ENCODE assay signal across 28 cellular contexts in the genomic region with DNA sequence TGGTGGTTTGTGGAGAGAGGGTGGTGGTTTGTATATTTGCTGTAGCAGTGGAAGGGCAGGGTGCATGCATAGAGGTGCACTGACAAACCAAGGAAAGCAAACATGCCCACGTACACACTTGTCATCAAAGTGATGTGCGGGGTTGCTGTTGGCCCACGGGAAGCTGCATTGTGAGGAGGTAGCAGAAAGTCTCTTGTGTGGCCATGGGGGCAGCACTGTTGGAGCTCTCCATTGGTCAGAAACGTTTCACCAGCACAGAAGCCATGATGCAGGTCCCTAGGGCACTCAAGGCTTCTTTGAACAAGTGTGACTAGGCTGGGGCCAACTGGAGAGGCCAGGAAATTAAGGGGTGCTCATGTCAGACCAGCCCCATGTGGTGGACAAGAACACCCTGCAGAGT.
DNase-seq lines count a peak whose midpoint lies in the region; ATAC-seq, FAIRE-seq and TF ChIP-seq lines count a peak whose summit lies in the region.
"Had no signal": no experiment of that assay in that cellular context is flagged by ENCODE, and none has a peak within 500 bp of the region (broad histone marks: within the 10 kb centered on the region; RNA-seq: fewer than 3 reads in every experiment).

No MANE protein-coding gene starts in this region.

- H3K36me3 ChIP-seq in HUES48 (ENCODE audit: control insufficient read depth, insufficient read depth, low read length) (no peaks in the 10 kb centered on the region), bronchial epithelial cell (ENCODE audit: control insufficient read depth, insufficient read depth, low read length) (no peaks in the 10 kb centered on the region), endodermal cell (ENCODE audit: control insufficient read depth, insufficient read depth, low read length) (no peaks in the 10 kb centered on the region), spleen (no peaks in the 10 kb centered on the region)
- H3K36me3 ChIP-seq: BLaER1 treated with 17β-estradiol and CSF1 and Interleukin-3, amounts not matched to agents 10 nM and 100 nM had no signal

- H3K27ac ChIP-seq in HUES48 (ENCODE audit: low read depth, low read length): no peak overlapping the region
- no peak overlapping the region for H3K27ac ChIP-seq in endodermal cell (ENCODE audit: low read depth, low read length)
- no peak overlapping the region for H3K27ac ChIP-seq in spleen
- H3K27ac ChIP-seq: 22Rv1; A549; BLaER1 treated with 17β-estradiol and CSF1 and Interleukin-3, amounts not matched to agents 10 nM and 100 nM; C4-2B had no signal

- peak; percentile 62 for FAIRE-seq in bronchial epithelial cell (lab: Jason Lieb, UNC)
- FAIRE-seq: A549, GM12878, GM12892, GM18507, GM19239 had no signal

- H3K27me3 Mint-ChIP-seq in endodermal cell (ENCODE audit: insufficient read depth): no peaks in the 10 kb centered on the region
- peaks cover 0 to 2% of the 10 kb centered on the region in 2 donors for H3K27me3 Mint-ChIP-seq in natural killer cell treated with Interleukin-12 subunit alpha and Interleukin-12 subunit beta and Interleukin-15 and Interleukin-18, amount 100 ng/mL, for 72 hours
- H3K27me3 Mint-ChIP-seq: B cell; CD4-positive, alpha-beta T cell had no signal

- H3K9me3 Mint-ChIP-seq in endodermal cell: peaks cover 91% of the 10 kb centered on the region
- H3K9me3 Mint-ChIP-seq in natural killer cell treated with Interleukin-12 subunit alpha and Interleukin-12 subunit beta and Interleukin-15 and Interleukin-18, amount 100 ng/mL, for 72 hours: peaks cover 18% of the 10 kb centered on the region

- no peak overlapping the region for H3K4me3 Mint-ChIP-seq in endodermal cell
- no peak overlapping the region for H3K4me3 Mint-ChIP-seq in natural killer cell treated with Interleukin-12 subunit alpha and Interleukin-12 subunit beta and Interleukin-15 and Interleukin-18, amount 100 ng/mL, for 72 hours
- H3K4me3 Mint-ChIP-seq: B cell; CD4-positive, alpha-beta T cell; CD8-positive, alpha-beta T cell had no signal

- H3K36me3 Mint-ChIP-seq in endodermal cell (ENCODE audit: low read depth): peaks cover 58% of the 10 kb centered on the region
- H3K36me3 Mint-ChIP-seq in natural killer cell treated with Interleukin-12 subunit alpha and Interleukin-12 subunit beta and Interleukin-15 and Interleukin-18, amount 100 ng/mL, for 72 hours: peaks cover 40% of the 10 kb centered on the region

- DNase-seq in bronchial epithelial cell (ENCODE audit: low read depth) (no peak), endodermal cell (peak; percentile 14), spleen (peak; percentile 46), cortex of kidney (lab: John Stamatoyannopoulos, UW) (no peak)
- no peak for DNase-seq in activated CD8-positive, alpha-beta memory T cell treated with anti-CD3 and anti-CD28 coated beads, Interleukin-2, amount 50 U/mL, for 4 hours
- no peak for DNase-seq in natural killer cell treated with Interleukin-12 subunit alpha and Interleukin-12 subunit beta and Interleukin-15 and Interleukin-18, amount 100 ng/mL, for 72 hours (ENCODE audit: low spot score)
- DNase-seq: AML-193; Caco-2; Calu3; CD4-positive, alpha-beta T cell; CD8-positive, alpha-beta T cell; DMS 273 treated with DMSO at 0.1 percent for 48 hours; DMS153; DMS53; DMS79; DND-41; EL; GDM1 had no signal

- H3K9me3 ChIP-seq in HUES48 (ENCODE audit: control insufficient read depth, insufficient read depth, low read length) (peaks cover 50% of the 10 kb centered on the region), endodermal cell (ENCODE audit: control insufficient read depth, low read length) (peaks cover 20% of the 10 kb centered on the region), spleen (peaks cover 2 to 66% (median 28%) of the 10 kb centered on the region in 8 donors)
- H3K9me3 ChIP-seq: A549, Caco-2 had no signal

- intact Hi-C loops in spleen (cut with DNase I; ENCODE audit: low total_unique reads): no loop called here

- no peak for TF ChIP-seq POLR2A in spleen (IDR thresholded peaks at IDR 0.05)

- H3K27me3 ChIP-seq in HUES48 (ENCODE audit: control insufficient read depth, insufficient read depth, low read length) (no peaks in the 10 kb centered on the region), bronchial epithelial cell (ENCODE audit: control insufficient read depth, insufficient read depth, low read length) (no peaks in the 10 kb centered on the region), endodermal cell (ENCODE audit: control insufficient read depth, insufficient read depth, low read length, poor library complexity, severe bottlenecking) (no peaks in the 10 kb centered on the region), spleen (replicated peaks in 1 of 7) (no peaks in the 10 kb centered on the region)

- H3K9ac ChIP-seq in HUES48 (ENCODE audit: low read depth, low read length): no peak overlapping the region
- H3K9ac ChIP-seq in endodermal cell (ENCODE audit: extremely low read depth, low read length, poor library complexity, severe bottlenecking): no peak overlapping the region
- H3K9ac ChIP-seq: BLaER1 treated with 17β-estradiol and CSF1 and Interleukin-3, amounts not matched to agents 10 nM and 100 nM had no signal

- H3K4me3 ChIP-seq in HUES48 (ENCODE audit: low read depth, low read length): 0 out of 2 replicates have a peak overlapping the region, but pooled peaks have one; percentile 9
- H3K4me3 ChIP-seq in bronchial epithelial cell (ENCODE audit: low read depth, low read length): no peak overlapping the region
- H3K4me3 ChIP-seq in endodermal cell (ENCODE audit: low read length): no peak overlapping the region
- no peak overlapping the region for H3K4me3 ChIP-seq in spleen
- H3K4me3 ChIP-seq: A549; BLaER1 treated with 17β-estradiol and CSF1 and Interleukin-3, amounts not matched to agents 10 nM and 100 nM; GM12878 had no signal

- no peak overlapping the region for H3K27ac Mint-ChIP-seq in endodermal cell
- no peak overlapping the region for H3K27ac Mint-ChIP-seq in natural killer cell treated with Interleukin-12 subunit alpha and Interleukin-12 subunit beta and Interleukin-15 and Interleukin-18, amount 100 ng/mL, for 72 hours
- H3K27ac Mint-ChIP-seq: B cell; CD4-positive, alpha-beta T cell; CD8-positive, alpha-beta T cell had no signal

- H3K4me1 Mint-ChIP-seq in endodermal cell: no peaks in the 10 kb centered on the region
- H3K4me1 Mint-ChIP-seq in natural killer cell treated with Interleukin-12 subunit alpha and Interleukin-12 subunit beta and Interleukin-15 and Interleukin-18, amount 100 ng/mL, for 72 hours (ENCODE audit: low read depth in 2 of 2): no peaks in the 10 kb centered on the region

- ATAC-seq in natural killer cell treated with Interleukin-12 subunit alpha and Interleukin-12 subunit beta and Interleukin-15 and Interleukin-18, amount 100 ng/mL, for 72 hours: no peak
- ATAC-seq: A549; CD8-positive, alpha-beta T cell; GM12878 had no signal

- WGBS in endodermal cell (ENCODE audit: insufficient coverage in 1 of 2, insufficient read length in 1 of 2), 2 experiments: 80 to 100% methylated on average over 1 to 4 of the region's 4 CpGs
- WGBS in spleen, 5 donors: 71 to 82% (median 77%) methylated on average over 4 of the region's 4 CpGs; no CpG with 5 or more reads in 1 of the 5 donors

- TF ChIP-seq CTCF in bronchial epithelial cell (IDR thresholded peaks at IDR 0.05; ENCODE audit: insufficient read depth, low read length, severe bottlenecking) (no peak), endodermal cell (conservative IDR thresholded peaks at IDR 0.05) (no peak), spleen (IDR thresholded peaks at IDR 0.05 in 8 of 11, conservative IDR thresholded peaks at IDR 0.05 in 3 of 11) (no peak)

- no peaks in the 10 kb centered on the region for H3K4me1 ChIP-seq in HUES48 (ENCODE audit: control insufficient read depth, insufficient read depth, low read length)
- no peaks in the 10 kb centered on the region for H3K4me1 ChIP-seq in endodermal cell (ENCODE audit: control insufficient read depth, insufficient read depth, low read length)
- H3K4me1 ChIP-seq in spleen: no peaks in the 10 kb centered on the region
- H3K4me1 ChIP-seq: A549; BLaER1 treated with 17β-estradiol and CSF1 and Interleukin-3, amounts not matched to agents 10 nM and 100 nM; Caco-2 had no signal

Comparison
In these comparisons a context has a peak if more than half of its experiments do, and no peak if none do; other contexts are left out.
1. DNase-seq: peak in endodermal cell (single experiment) and spleen (single experiment); none in bronchial epithelial cell (single experiment), activated CD8-positive, alpha-beta memory T cell treated with anti-CD3 and anti-CD28 coated beads, Interleukin-2, amount 50 U/mL, for 4 hours (single experiment), natural killer cell treated with Interleukin-12 subunit alpha and Interleukin-12 subunit beta and Interleukin-15 and Interleukin-18, amount 100 ng/mL, for 72 hours (single experiment) and cortex of kidney (single experiment).